ENCODE assay signal across 8 cellular contexts in genomic region chr4:4395849-4396627, GRCh38. TPM values are rescaled to one million over a fixed set of nuclear protein-coding genes. Genes with fewer than 3 reads are reported as not detected.
DNase-seq lines count a peak whose midpoint lies in the region; ATAC-seq and TF ChIP-seq lines count a peak whose summit lies in the region.

No MANE protein-coding gene starts in this region.

- CTCF ChIA-PET in mammary epithelial cell (lab: Charles Lee; ENCODE audit: low non-redundant PET), result no interaction called here

- in situ Hi-C loops in mammary epithelial cell (cut with MboI; ENCODE audit: low sequenced_read_pairs in 2 of 2), result no loop called here

- WGBS in mammary epithelial cell (ENCODE audit: low coverage, missing lambda C conversion rate), result 88% methylated on average over 21 of the region's 26 CpGs

- H3K27me3 ChIP-seq in OCI-LY3 (ENCODE audit: low read depth, low read length) (peaks cover 14% of the 10 kb centered on the region), lower lobe of right lung (ENCODE audit: low read depth) (peaks cover 5% of the 10 kb centered on the region), mammary epithelial cell (ENCODE audit: insufficient read depth, low read length) (no peaks in the 10 kb centered on the region)

- H3K27ac Mint-ChIP-seq in activated T-cell treated with anti-CD3 and anti-CD28 coated beads, Interleukin-2, amount 50 U/mL, for 72 hours, result no peak overlapping the region

- H3K79me2 ChIP-seq in OCI-LY3 (ENCODE audit: low read length), result no peaks in the 10 kb centered on the region
- no peaks in the 10 kb centered on the region for H3K79me2 ChIP-seq in mammary epithelial cell (ENCODE audit: insufficient read depth, low read length)

- H2AFZ ChIP-seq in OCI-LY3 (ENCODE audit: low read depth, low read length) (peak overlapping the region; percentile 82), mammary epithelial cell (ENCODE audit: low read depth, low read length) (no peak overlapping the region)

- H3K36me3 Mint-ChIP-seq in activated T-cell treated with anti-CD3 and anti-CD28 coated beads, Interleukin-2, amount 50 U/mL, for 72 hours (ENCODE audit: insufficient read depth in 2 of 2), result no peaks in the 10 kb centered on the region

- H3K4me1 ChIP-seq in OCI-LY3 (ENCODE audit: low read length), result peaks cover 18% of the 10 kb centered on the region
- no peaks in the 10 kb centered on the region for H3K4me1 ChIP-seq in lower lobe of right lung
- peaks cover 12% of the 10 kb centered on the region for H3K4me1 ChIP-seq in mammary epithelial cell (ENCODE audit: insufficient read depth, low read length)

- H3K4me3 ChIP-seq in OCI-LY3 (ENCODE audit: low read length) (peak overlapping the region; percentile 83), lower lobe of right lung (no peak overlapping the region), mammary epithelial cell (replicated peaks in 1 of 3; ENCODE audit: insufficient read depth in 1 of 3, low read depth in 2 of 3, low read length in 3 of 3) (no peak overlapping the region)

- peak; percentile 75 for ATAC-seq in GM21825 (IDR thresholded peaks at IDR 0.05; ENCODE audit: unreplicated experiment)
- no peak for ATAC-seq in lower lobe of right lung
- ATAC-seq in activated T-cell treated with anti-CD3 and anti-CD28 coated beads, Interleukin-2, amount 50 U/mL, for 72 hours (replicated peaks in 1 of 2), result no peak

- no peaks in the 10 kb centered on the region for H3K27me3 Mint-ChIP-seq in activated T-cell treated with anti-CD3 and anti-CD28 coated beads, Interleukin-2, amount 50 U/mL, for 72 hours (ENCODE audit: low read depth)

- H3K4me2 ChIP-seq in OCI-LY3 (ENCODE audit: low read length) (peak overlapping the region; percentile 96), mammary epithelial cell (ENCODE audit: insufficient read depth, low read depth, low read length) (no peak overlapping the region)

- dilution Hi-C loops in mammary epithelial cell (cut with HindIII; ENCODE audit: low sequenced_read_pairs), result no loop called here

- H3K4me1 Mint-ChIP-seq in activated T-cell treated with anti-CD3 and anti-CD28 coated beads, Interleukin-2, amount 50 U/mL, for 72 hours (ENCODE audit: low read depth), result no peaks in the 10 kb centered on the region

- H3K9ac ChIP-seq in OCI-LY3 (ENCODE audit: low read length) (peak overlapping the region; percentile 65), mammary epithelial cell (ENCODE audit: insufficient read depth, low read length) (no peak overlapping the region)

- peak; percentile 23 for TF ChIP-seq CTCF in OCI-LY3 (IDR thresholded peaks at IDR 0.05; ENCODE audit: low read depth, low read length)
- no peak for TF ChIP-seq CTCF in lower lobe of right lung (IDR thresholded peaks at IDR 0.05)
- no peak for TF ChIP-seq CTCF in mammary epithelial cell (conservative IDR thresholded peaks at IDR 0.05 in 1 of 2, IDR thresholded peaks at IDR 0.05 in 1 of 2; ENCODE audit: extremely low read depth in 1 of 2, insufficient read depth in 1 of 2, low read depth in 1 of 2, low read length in 2 of 2)

- intact Hi-C loops in lower lobe of right lung (cut with DNase I) (no loop called here), mammary epithelial cell (cut with micrococcal nuclease) (no loop called here)

- H3K9me3 ChIP-seq in OCI-LY3 (ENCODE audit: insufficient read depth, low read length) (no peaks in the 10 kb centered on the region), lower lobe of right lung (no peaks in the 10 kb centered on the region), mammary epithelial cell (replicated peaks; ENCODE audit: insufficient read depth, low read length) (no peaks in the 10 kb centered on the region)

- H3K4me3 Mint-ChIP-seq in activated T-cell treated with anti-CD3 and anti-CD28 coated beads, Interleukin-2, amount 50 U/mL, for 72 hours, result no peak overlapping the region

- H3K27ac ChIP-seq in OCI-LY3 (ENCODE audit: low read length) (0 out of 2 replicates have a peak overlapping the region, but pooled peaks have one; percentile 10), lower lobe of right lung (no peak overlapping the region), mammary epithelial cell (ENCODE audit: insufficient read depth, low read depth, low read length) (no peak overlapping the region)

- BruUV-seq in mammary epithelial cell (replicated peaks; lab: Mats Ljungman, UMichigan), result no TSS peak

- H4K20me1 ChIP-seq in OCI-LY3 (ENCODE audit: insufficient read depth, low read length), result no peaks in the 10 kb centered on the region
- no peaks in the 10 kb centered on the region for H4K20me1 ChIP-seq in mammary epithelial cell (ENCODE audit: insufficient read depth, low read length)

- H3K36me3 ChIP-seq in OCI-LY3 (replicated peaks; ENCODE audit: low read depth, low read length), result no peaks in the 10 kb centered on the region
- H3K36me3 ChIP-seq in lower lobe of right lung, result no peaks in the 10 kb centered on the region
- no peaks in the 10 kb centered on the region for H3K36me3 ChIP-seq in mammary epithelial cell (ENCODE audit: insufficient read depth, low read length)

- DNase-seq in DMS53 treated with DMSO at 0.1 percent for 48 hours (lab: John Stamatoyannopoulos, UW; ENCODE audit: unreplicated experiment) (peak; percentile 72), lower lobe of right lung (peak; percentile 31), mammary epithelial cell (no peak), GM19238 (ENCODE audit: insufficient read length, low spot score) (no peak)
- no peak for DNase-seq in activated T-cell treated with anti-CD3 and anti-CD28 coated beads, Interleukin-2, amount 50 U/mL, for 72 hours
- DNase-seq in activated CD4-positive, alpha-beta T cell treated with anti-CD3 and anti-CD28 coated beads, Interleukin-2, amount 50 U/mL, for 1 hour, result no peak

- H3K9me3 Mint-ChIP-seq in activated T-cell treated with anti-CD3 and anti-CD28 coated beads, Interleukin-2, amount 50 U/mL, for 72 hours, result no peaks in the 10 kb centered on the region

RNA-seq across cellular contexts. Expression of gene NSG1, which starts 9.1 kb away (rescaled TPM):
- 0.50 TPM for total RNA-seq in lower lobe of right lung
- 1 to 10 TPM; 1.0 to 3.2 TPM for total RNA-seq in activated T-cell treated with anti-CD3 and anti-CD28 coated beads, Interleukin-2, amount 50 U/mL, for 72 hours
- 10 to 100 TPM; 17.5 to 31.4 TPM for total RNA-seq in mammary epithelial cell
- polyA plus RNA-seq in mammary epithelial cell, result 41.0 TPM
- polyA minus RNA-seq in mammary epithelial cell, result 60.6 TPM

Comparison
In these comparisons a context has a peak if more than half of its experiments do, and no peak if none do; other contexts are left out.
1. DNase-seq: peak in DMS53 treated with DMSO at 0.1 percent for 48 hours (single experiment) and lower lobe of right lung (single experiment); none in activated T-cell treated with anti-CD3 and anti-CD28 coated beads, Interleukin-2, amount 50 U/mL, for 72 hours (0 of 2), mammary epithelial cell (single experiment), GM19238 (single experiment) and activated CD4-positive, alpha-beta T cell treated with anti-CD3 and anti-CD28 coated beads, Interleukin-2, amount 50 U/mL, for 1 hour (single experiment).
2. RNA of gene NSG1, which starts 9.1 kb away (total RNA-seq): 17.5 to 31.4 TPM in mammary epithelial cell; 1.0 to 3.2 TPM in activated T-cell treated with anti-CD3 and anti-CD28 coated beads, Interleukin-2, amount 50 U/mL, for 72 hours and 0.50 TPM in lower lobe of right lung (single experiment); every median in the first group is over 4 times any median in the second.